Comparison of ENCODE assay signal across 24 cellular contexts in genomic region chr5:116524505-116524904, GRCh38. TPM values are rescaled to one million over a fixed set of nuclear protein-coding genes. Genes with fewer than 3 reads are reported as not detected.
A peak's percentile ranks its signal among the peaks of the same experiment; 100 is the strongest.
DNase-seq lines count a peak whose midpoint lies in the region; ATAC-seq and TF ChIP-seq lines count a peak whose summit lies in the region.
"Had no signal": no experiment of that assay in that cellular context is flagged by ENCODE, and none has a peak within 500 bp of the region (broad histone marks: within the 10 kb centered on the region; RNA-seq: fewer than 3 reads in every experiment).

No MANE protein-coding gene starts in this region.

- POLR2A ChIA-PET in HEK293 (lab: Yijun Ruan, JAX) = interaction anchor here (1.2 kb wide), 1 partner anchor 51 kb away, joined by 3 read pairs; the partner anchor contains the start of gene SEMA6A

- no peak overlapping the region for H3K9ac ChIP-seq in rectal smooth muscle tissue (ENCODE audit: low read length)
- H3K9ac ChIP-seq: SK-N-SH had no signal

- TF ChIP-seq CTCF in HEK293 (tag by site-specific recombination; IDR thresholded peaks at IDR 0.05) (no peak), adrenal gland (IDR thresholded peaks at IDR 0.05) (no peak), mesothelial cell of epicardium (IDR thresholded peaks at IDR 0.05; ENCODE audit: unreplicated experiment) (no peak), testis (IDR thresholded peaks at IDR 0.05) (no peak)

- H3K4me3 ChIP-seq in HEK293 (ENCODE audit: low read depth, low read length) (no peak overlapping the region), adrenal gland (no peak overlapping the region), rectal smooth muscle tissue (ENCODE audit: low read length) (no peak overlapping the region), testis (no peak overlapping the region), HAP-1 (no peak overlapping the region)
- H3K4me3 ChIP-seq: A549, GM12878 had no signal

- H3K4me1 Mint-ChIP-seq in mesothelial cell of epicardium = peaks cover 82% of the 10 kb centered on the region

- H3K36me3 ChIP-seq in HEK293 (ENCODE audit: control insufficient read depth in 2 of 2, insufficient read depth in 1 of 2, low read length in 2 of 2) (no peaks in the 10 kb centered on the region), adrenal gland (replicated peaks in 1 of 2) (no peaks in the 10 kb centered on the region), rectal smooth muscle tissue (ENCODE audit: control insufficient read depth, insufficient read depth, low read length) (no peaks in the 10 kb centered on the region), testis (ENCODE audit: low read depth, missing control alignments) (no peaks in the 10 kb centered on the region), HAP-1 (replicated peaks) (no peaks in the 10 kb centered on the region)

- no peak for TF ChIP-seq POLR2A in adrenal gland (IDR thresholded peaks at IDR 0.05)
- TF ChIP-seq POLR2A in testis (IDR thresholded peaks at IDR 0.05) = no peak

- H3K4me1 ChIP-seq in HEK293 (ENCODE audit: control insufficient read depth, insufficient read depth, low read length) = peaks cover 32% of the 10 kb centered on the region
- H3K4me1 ChIP-seq in adrenal gland (replicated peaks in 1 of 2) = peaks cover 55 to 91% of the 10 kb centered on the region in 2 donors
- H3K4me1 ChIP-seq in rectal smooth muscle tissue (ENCODE audit: control insufficient read depth, insufficient read depth, low read length) = peaks cover 26% of the 10 kb centered on the region
- peaks cover 6% of the 10 kb centered on the region for H3K4me1 ChIP-seq in testis
- H3K4me1 ChIP-seq in HAP-1 = peaks cover 45% of the 10 kb centered on the region
- H3K4me1 ChIP-seq: A549 had no signal

- intact Hi-C loops in adrenal gland (cut with DNase I) (no loop called here), testis (cut with DNase I; ENCODE audit: low total_unique reads) (no loop called here)

- no peak overlapping the region for H3K4me3 Mint-ChIP-seq in mesothelial cell of epicardium
- H3K4me3 Mint-ChIP-seq: CD8-positive, alpha-beta T cell had no signal

- H3K27ac ChIP-seq in HEK293 (ENCODE audit: extremely low read depth, low read depth, low read length) = no peak overlapping the region
- H3K27ac ChIP-seq in adrenal gland = peak overlapping the region in 3 of 5 donors; percentile 53 to 72 (median 62)
- peak overlapping the region; percentile 4 for H3K27ac ChIP-seq in rectal smooth muscle tissue (ENCODE audit: low read depth, low read length)
- no peak overlapping the region for H3K27ac ChIP-seq in testis
- H3K27ac ChIP-seq: A549, C4-2B had no signal

- ATAC-seq in GM19023 (IDR thresholded peaks at IDR 0.05; ENCODE audit: unreplicated experiment) = no peak
- ATAC-seq: A549; CD8-positive, alpha-beta T cell; GM12878; HCT116; PC-3 had no signal

- H3K9me3 Mint-ChIP-seq in mesothelial cell of epicardium = no peaks in the 10 kb centered on the region
- H3K9me3 Mint-ChIP-seq: CD8-positive, alpha-beta T cell had no signal

- H3K9me3 ChIP-seq in HEK293 (ENCODE audit: control insufficient read depth, insufficient read depth, low read depth, low read length) (no peaks in the 10 kb centered on the region), adrenal gland (replicated peaks in 1 of 3) (no peaks in the 10 kb centered on the region), testis (no peaks in the 10 kb centered on the region), HAP-1 (no peaks in the 10 kb centered on the region)
- H3K9me3 ChIP-seq: A549, Caco-2, SK-N-SH had no signal

- peak overlapping the region; percentile 91 for H3K27ac Mint-ChIP-seq in mesothelial cell of epicardium
- H3K27ac Mint-ChIP-seq: CD8-positive, alpha-beta T cell had no signal

- CTCF ChIA-PET in HEK293 (lab: Yijun Ruan, JAX) = interaction anchor here (0.6 to 0.7 kb wide), 3 partner anchors 10 to 197 kb away, joined by 3 read pairs; no protein-coding TSS in a partner anchor

- WGBS in adrenal gland, 4 donors = 3 to 25% (median 17%) methylated on average over 1 of the region's 1 CpG
- WGBS in testis, 2 donors = 74 to 79% methylated on average over 1 of the region's 1 CpG

- H3K27me3 ChIP-seq in adrenal gland (no peaks in the 10 kb centered on the region), rectal smooth muscle tissue (ENCODE audit: control insufficient read depth, insufficient read depth, low read length) (no peaks in the 10 kb centered on the region), testis (no peaks in the 10 kb centered on the region), HAP-1 (ENCODE audit: low read depth) (no peaks in the 10 kb centered on the region)

- no peaks in the 10 kb centered on the region for H3K27me3 Mint-ChIP-seq in mesothelial cell of epicardium (ENCODE audit: low read depth)

- no peak for DNase-seq in adrenal gland
- no peak for DNase-seq in mesothelial cell of epicardium (ENCODE audit: low spot score in 2 of 2, unreplicated experiment in 2 of 2)
- DNase-seq in testis = no peak
- DNase-seq in HAP-1 (ENCODE audit: low spot score in 2 of 2) = no peak
- no peak for DNase-seq in activated CD4-positive, CD25-positive, alpha-beta regulatory T cell (lab: John Stamatoyannopoulos, UW)
- DNase-seq: Caco-2; CD8-positive, alpha-beta T cell; KBM-7; MV-4-11; NCI-H1105; NCI-H2107; NCI-H446 treated with DMSO at 0.1 percent for 48 hours; NCI-H526; NK-92 treated with Interleukin-12 subunit alpha and Interleukin-12 subunit beta, amount 100 ng/mL, for 24 hours; PC-3; SK-N-SH had no signal

- in situ Hi-C loops in HAP-1 (cut with MboI; ENCODE audit: low sequenced_read_pairs) = no loop called here

- no peaks in the 10 kb centered on the region for H3K36me3 Mint-ChIP-seq in mesothelial cell of epicardium
- H3K36me3 Mint-ChIP-seq: CD8-positive, alpha-beta T cell had no signal

TF ChIP-seq in HEK293, 187 proteins besides CTCF, POLR2A, EP300 and RAD21:
- TF ChIP-seq KLF16 (tag by site-specific recombination; IDR thresholded peaks at IDR 0.05) = no peak
- peak; percentile 99 for TF ChIP-seq SP7 (tag by site-specific recombination; IDR thresholded peaks at IDR 0.05)
- no peak for TF ChIP-seq ZNF174 (tag by site-specific recombination; IDR thresholded peaks at IDR 0.05)
- TF ChIP-seq ZNF18 (tag by site-specific recombination; IDR thresholded peaks at IDR 0.05) = 0 out of 2 replicates have a peak, but pooled peaks have one; percentile 6
- TF ChIP-seq ZNF248 (tag by site-specific recombination; IDR thresholded peaks at IDR 0.05) = no peak
- no peak for TF ChIP-seq ZNF19 (tag by site-specific recombination; IDR thresholded peaks at IDR 0.05; ENCODE audit: low read depth)

RNA-seq across cellular contexts. Expression of gene SEMA6A, which starts 50.1 kb away (rescaled TPM):
- total RNA-seq in adrenal gland = 100 to 1,000 TPM; 108 to 182 (median 141) TPM
- polyA plus RNA-seq in adrenal gland = 100 to 1,000 TPM in 1 of 3 donors, 10 to 100 TPM in 2; 55.1 to 112 (median 91.2) TPM
- total RNA-seq in mesothelial cell of epicardium = 129 to 138 TPM (median 132 TPM) in 3 replicates
- total RNA-seq in testis = 10 to 100 TPM; 52.0 to 67.6 TPM
- 17.4 TPM for polyA plus RNA-seq in testis (ENCODE audit: insufficient read depth, low read depth, low replicate concordance)
- total RNA-seq: CD8-positive, alpha-beta T cell; LHCN-M2; PC-3 had no signal

Comparison
In these comparisons a context has a peak if more than half of its experiments do, and no peak if none do; other contexts are left out.
1. H3K27ac ChIP-seq: peak in adrenal gland (3 of 5) and rectal smooth muscle tissue (single experiment); none in HEK293 (single experiment) and testis (0 of 2).